8 cellular contexts compared by ENCODE assay signal in the genomic region with DNA sequence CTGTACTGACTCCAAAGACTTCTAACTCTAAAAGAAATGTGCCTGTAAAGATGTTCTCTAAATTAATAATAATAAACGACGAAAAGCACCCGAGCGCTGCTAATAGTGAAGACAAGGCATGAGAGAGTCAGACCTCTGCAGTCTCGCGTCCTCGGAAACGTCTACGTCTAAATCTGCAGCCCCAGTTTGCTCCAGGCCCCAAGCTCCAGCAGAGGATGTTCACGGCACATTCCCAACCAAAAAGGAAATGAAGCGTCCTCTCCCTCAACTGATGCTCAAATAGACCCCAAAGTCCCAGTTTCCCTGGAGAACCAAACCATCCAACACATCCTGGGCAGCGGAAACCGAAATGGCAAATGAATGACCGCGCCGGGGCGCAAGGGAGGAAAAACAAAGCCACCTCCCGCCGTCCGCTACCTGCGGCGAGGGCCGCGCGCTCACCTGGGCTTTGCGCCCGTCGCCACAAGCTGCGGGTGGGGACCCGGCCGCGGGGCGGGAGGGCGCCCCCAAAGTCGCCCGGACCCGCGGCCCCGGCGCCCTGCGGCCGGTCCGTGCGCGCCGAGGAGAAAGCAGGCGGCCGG. TPM values are rescaled to one million over a fixed set of nuclear protein-coding genes. Genes with fewer than 3 reads are reported as not detected.
DNase-seq lines count a peak whose midpoint lies in the region; ATAC-seq and TF ChIP-seq lines count a peak whose summit lies in the region.

No MANE protein-coding gene starts in this region.

- H3K36me3 Mint-ChIP-seq in activated CD4-positive, alpha-beta memory T cell treated with anti-CD3 and anti-CD28 coated beads, Interleukin-2, amount 10 ng/mL, durations not matched to agents 7 days and 5 days (ENCODE audit: low read depth) = no peaks in the 10 kb centered on the region

- H3K4me1 Mint-ChIP-seq in activated CD4-positive, alpha-beta memory T cell treated with anti-CD3 and anti-CD28 coated beads, Interleukin-2, amount 10 ng/mL, durations not matched to agents 7 days and 5 days = peaks cover 10% of the 10 kb centered on the region

- peak overlapping the region; percentile 67 for H3K4me3 Mint-ChIP-seq in activated CD4-positive, alpha-beta memory T cell treated with anti-CD3 and anti-CD28 coated beads, Interleukin-2, amount 10 ng/mL, durations not matched to agents 7 days and 5 days

- peaks cover 9% of the 10 kb centered on the region for H3K4me1 ChIP-seq in osteoblast (ENCODE audit: insufficient read depth, low read length)

- ATAC-seq in GM21515 (IDR thresholded peaks at IDR 0.05; ENCODE audit: unreplicated experiment) = peak; percentile 16
- no peak for ATAC-seq in HG02870 (IDR thresholded peaks at IDR 0.05; ENCODE audit: unreplicated experiment)

- no peaks in the 10 kb centered on the region for H4K20me1 ChIP-seq in osteoblast (ENCODE audit: insufficient read depth, low read length)

- H3K27ac Mint-ChIP-seq in activated CD4-positive, alpha-beta memory T cell treated with anti-CD3 and anti-CD28 coated beads, Interleukin-2, amount 10 ng/mL, durations not matched to agents 7 days and 5 days = no peak overlapping the region

- peak overlapping the region; percentile 90 for H2AFZ ChIP-seq in osteoblast (ENCODE audit: low read length)

- no peaks in the 10 kb centered on the region for H3K9me3 ChIP-seq in osteoblast (ENCODE audit: low read depth, low read length)

- intact Hi-C loops in head of caudate nucleus (cut with DNase I) = no loop called here

- DNase-seq in DMS 273 treated with DMSO at 0.1 percent for 48 hours (lab: John Stamatoyannopoulos, UW) (peak; percentile 79), LNCaP clone FGC (ENCODE audit: low read depth) (no peak), head of caudate nucleus (peak in 41 of 42 donors; percentile 19 to 82 (median 58)), osteoblast (ENCODE audit: insufficient read length, low spot score, missing footprints) (peak; percentile 80), cortex of kidney (lab: John Stamatoyannopoulos, UW) (no peak)
- DNase-seq in activated CD4-positive, alpha-beta memory T cell treated with anti-CD3 and anti-CD28 coated beads, Interleukin-2, amount 10 ng/mL, durations not matched to agents 7 days and 5 days = no peak

- H3K9me3 Mint-ChIP-seq in activated CD4-positive, alpha-beta memory T cell treated with anti-CD3 and anti-CD28 coated beads, Interleukin-2, amount 10 ng/mL, durations not matched to agents 7 days and 5 days = no peaks in the 10 kb centered on the region

- peak overlapping the region; percentile 89 for H3K4me2 ChIP-seq in osteoblast (ENCODE audit: insufficient read depth, low read length)

- TF ChIP-seq CTCF in LNCaP clone FGC (IDR thresholded peaks at IDR 0.05; ENCODE audit: control insufficient read depth, extremely low read depth, insufficient read depth) (peak; percentile 14; the same call in 1 of the 2 replicates), osteoblast (IDR thresholded peaks at IDR 0.05; ENCODE audit: extremely low read depth, low read depth, low read length) (no peak)

- no peaks in the 10 kb centered on the region for H3K27me3 ChIP-seq in osteoblast (ENCODE audit: insufficient read depth, low read length)

- H3K4me3 ChIP-seq in LNCaP clone FGC (ENCODE audit: low read depth, low read length) (peak overlapping the region; percentile 38; the same call in 1 of the 2 replicates), osteoblast (ENCODE audit: insufficient read depth, low read length) (peak overlapping the region; percentile 83)

- CTCF ChIA-PET in activated CD4-positive, alpha-beta memory T cell treated with anti-CD3 and anti-CD28 coated beads, Interleukin-2, amount 10 ng/mL, durations not matched to agents 7 days and 5 days (lab: Charles Lee) = interaction anchor here (1.3 kb wide), 1 partner anchor 47 kb away, joined by 3 read pairs; the partner anchor contains the start of gene CCDC150

- peak overlapping the region; percentile 68 for H3K27ac ChIP-seq in osteoblast (ENCODE audit: low read depth, low read length)

- peaks cover 78% of the 10 kb centered on the region for H3K27me3 Mint-ChIP-seq in activated CD4-positive, alpha-beta memory T cell treated with anti-CD3 and anti-CD28 coated beads, Interleukin-2, amount 10 ng/mL, durations not matched to agents 7 days and 5 days

- peaks cover 31% of the 10 kb centered on the region for H3K79me2 ChIP-seq in osteoblast (ENCODE audit: insufficient read depth, low read length)

- no peaks in the 10 kb centered on the region for H3K36me3 ChIP-seq in osteoblast (ENCODE audit: insufficient read depth, low read length)

- POLR2A ChIA-PET in activated CD4-positive, alpha-beta memory T cell treated with anti-CD3 and anti-CD28 coated beads, Interleukin-2, amount 10 ng/mL, durations not matched to agents 7 days and 5 days (lab: Charles Lee) = interaction anchor here (1.0 kb wide), 1 partner anchor 32 kb away, joined by 3 read pairs; no protein-coding TSS in a partner anchor

RNA-seq across cellular contexts. Expression of gene HECW2, which starts 0.9 kb away (rescaled TPM):
- total RNA-seq in activated CD4-positive, alpha-beta memory T cell treated with anti-CD3 and anti-CD28 coated beads, Interleukin-2, amount 10 ng/mL, durations not matched to agents 7 days and 5 days = 1 to 10 TPM in 1 of 2 experiments, under 1 TPM in 1; 0.85 to 1.4 TPM
- total RNA-seq in osteoblast = 26.1 and 69.8 TPM in 2 replicates

RNA-seq across cellular contexts. Expression of gene CCDC150, which starts 47.1 kb away (rescaled TPM):
- 10 to 100 TPM; 11.8 to 12.1 TPM for total RNA-seq in activated CD4-positive, alpha-beta memory T cell treated with anti-CD3 and anti-CD28 coated beads, Interleukin-2, amount 10 ng/mL, durations not matched to agents 7 days and 5 days
- 5.8 and 8.5 TPM in 2 replicates for total RNA-seq in osteoblast

Comparison
In these comparisons a context has a peak if more than half of its experiments do, and no peak if none do; other contexts are left out.
1. DNase-seq: peak in DMS 273 treated with DMSO at 0.1 percent for 48 hours (single experiment), head of caudate nucleus (41 of 42) and osteoblast (single experiment); none in LNCaP clone FGC (single experiment), activated CD4-positive, alpha-beta memory T cell treated with anti-CD3 and anti-CD28 coated beads, Interleukin-2, amount 10 ng/mL, durations not matched to agents 7 days and 5 days (single experiment) and cortex of kidney (single experiment).
2. RNA of gene HECW2, which starts 0.9 kb away (total RNA-seq): 26.1 to 69.8 TPM in osteoblast; 0.85 to 1.4 TPM in activated CD4-positive, alpha-beta memory T cell treated with anti-CD3 and anti-CD28 coated beads, Interleukin-2, amount 10 ng/mL, durations not matched to agents 7 days and 5 days; every median in the first group is over 10 times any median in the second.